In genomic region chr10:19417740-19418139, GRCh38 we compare ENCODE assay signal across 10 cellular contexts.
"Had no signal": no experiment of that assay in that cellular context is flagged by ENCODE, and none has a peak within 500 bp of the region (broad histone marks: within the 10 kb centered on the region; RNA-seq: fewer than 3 reads in every experiment).

No MANE protein-coding gene starts in this region.

- H3K36me3 ChIP-seq: HAP-1 had no signal

- H3K4me3 Mint-ChIP-seq: HFFc6 had no signal

- H3K27ac Mint-ChIP-seq: HFFc6 had no signal

- H3K9me3 ChIP-seq: HAP-1 had no signal

- DNase-seq: GM23248, GOT3, H7, HFFc6, IMR-90, KG1 had no signal

- H3K4me3 ChIP-seq: GM23248, HAP-1, K562 had no signal

- ATAC-seq: HCT116, K562 had no signal

- FAIRE-seq: HTR-8/SVneo, K562 had no signal

- H3K4me1 ChIP-seq: HAP-1 had no signal
